Comparison of ENCODE assay signal across 18 cellular contexts in genomic region chr5:22500521-22500920, GRCh38.
"Had no signal": no experiment of that assay in that cellular context is flagged by ENCODE, and none has a peak within 500 bp of the region (broad histone marks: within the 10 kb centered on the region; RNA-seq: fewer than 3 reads in every experiment).

No MANE protein-coding gene starts in this region.

- DNase-seq: dermis blood vessel endothelial cell; endodermal cell; erythroblast; head of caudate nucleus; kidney; left cardiac atrium; left ventricle myocardium superior; mesendoderm; naive B cell; occipital lobe; pancreas; right cardiac atrium; small intestine; stimulated activated CD4-positive, alpha-beta T cell treated with anti-CD3 and anti-CD28 coated beads, Interleukin-12 subunit alpha, Interleukin-12 subunit beta, amount 100 ng/mL, for 4 hours; stimulated activated naive CD4-positive, alpha-beta T cell; stomach; substantia nigra; transverse colon had no signal
